16 cellular contexts compared by ENCODE assay signal in genomic region chr10:124213471-124213870, GRCh38.
"Had no signal": no experiment of that assay in that cellular context is flagged by ENCODE, and none has a peak within 500 bp of the region (broad histone marks: within the 10 kb centered on the region; RNA-seq: fewer than 3 reads in every experiment).

No MANE protein-coding gene starts in this region.

- ATAC-seq: left colon; lower lobe of right lung; sciatic nerve; stimulated activated naive CD8-positive, alpha-beta T cell treated with anti-CD3 and anti-CD28 coated beads, Interleukin-15, amount 100 ng/mL, for 72 hours had no signal

- H3K4me3 Mint-ChIP-seq: activated B cell treated with CpG ODN at 0.5 μM for 24 hours; activated CD4-positive, alpha-beta T cell treated with anti-CD3 and anti-CD28 coated beads, Interleukin-2, amount 10 ng/mL, durations not matched to agents 24 days and 14 days; endodermal cell; neural progenitor cell; stimulated activated naive CD8-positive, alpha-beta T cell treated with anti-CD3 and anti-CD28 coated beads, Interleukin-15, amount 100 ng/mL, for 72 hours; T-helper 2 cell treated with Interferon-gamma antibody and Interleukin-4, amounts not matched to agents 5 μg/mL and 100 μg/mL, for 36 hours had no signal

- H3K27me3 Mint-ChIP-seq: activated B cell treated with CpG ODN at 0.5 μM for 24 hours had no signal

- H3K9me3 Mint-ChIP-seq: activated B cell treated with CpG ODN at 0.5 μM for 24 hours; activated CD4-positive, alpha-beta T cell treated with anti-CD3 and anti-CD28 coated beads, Interleukin-2, amount 10 ng/mL, durations not matched to agents 24 days and 14 days; endodermal cell; T-helper 2 cell treated with Interferon-gamma antibody and Interleukin-4, amounts not matched to agents 5 μg/mL and 100 μg/mL, for 36 hours had no signal

- H3K4me3 ChIP-seq: ascending aorta, cardiac muscle cell, dorsolateral prefrontal cortex, lower lobe of right lung, neural progenitor cell, ovary, spleen had no signal

- H3K36me3 Mint-ChIP-seq: neural progenitor cell had no signal

- DNase-seq: activated B cell treated with CpG ODN at 0.5 μM for 24 hours; activated CD4-positive, alpha-beta T cell treated with anti-CD3 and anti-CD28 coated beads, Interleukin-2, amount 10 ng/mL, durations not matched to agents 24 days and 14 days; activated naive CD4-positive, alpha-beta T cell treated with Interleukin-2 at 50 U/mL for 16 hours; dorsolateral prefrontal cortex; endodermal cell; left colon; lower lobe of right lung; midbrain; ovary; spleen; stimulated activated naive CD8-positive, alpha-beta T cell treated with anti-CD3 and anti-CD28 coated beads, Interleukin-15, amount 100 ng/mL, for 72 hours had no signal

- H3K27ac Mint-ChIP-seq: activated B cell treated with CpG ODN at 0.5 μM for 24 hours; activated CD4-positive, alpha-beta T cell treated with anti-CD3 and anti-CD28 coated beads, Interleukin-2, amount 10 ng/mL, durations not matched to agents 24 days and 14 days; endodermal cell; neural progenitor cell; stimulated activated naive CD8-positive, alpha-beta T cell treated with anti-CD3 and anti-CD28 coated beads, Interleukin-15, amount 100 ng/mL, for 72 hours; T-helper 2 cell treated with Interferon-gamma antibody and Interleukin-4, amounts not matched to agents 5 μg/mL and 100 μg/mL, for 36 hours had no signal

- H3K4me1 Mint-ChIP-seq: activated B cell treated with CpG ODN at 0.5 μM for 24 hours; activated CD4-positive, alpha-beta T cell treated with anti-CD3 and anti-CD28 coated beads, Interleukin-2, amount 10 ng/mL, durations not matched to agents 24 days and 14 days; endodermal cell; stimulated activated naive CD8-positive, alpha-beta T cell treated with anti-CD3 and anti-CD28 coated beads, Interleukin-15, amount 100 ng/mL, for 72 hours had no signal
